Comparison of ENCODE assay signal across 25 cellular contexts in genomic region chrX:72254835-72255234, GRCh38. TPM values are rescaled to one million over a fixed set of nuclear protein-coding genes. Genes with fewer than 3 reads are reported as not detected.
DNase-seq lines count a peak whose midpoint lies in the region; ATAC-seq and TF ChIP-seq lines count a peak whose summit lies in the region.
"Had no signal": no experiment of that assay in that cellular context is flagged by ENCODE, and none has a peak within 500 bp of the region (broad histone marks: within the 10 kb centered on the region; RNA-seq: fewer than 3 reads in every experiment).

No MANE protein-coding gene starts in this region.

- no peaks in the 10 kb centered on the region for H3K4me1 ChIP-seq in H9 (ENCODE audit: insufficient read depth, low read length)
- H3K4me1 ChIP-seq: adrenal gland had no signal

- no peak overlapping the region for H3K27ac ChIP-seq in H9 (ENCODE audit: insufficient read length, low read depth, low read length)
- H3K27ac ChIP-seq: adrenal gland, thoracic aorta had no signal

- no peak overlapping the region for H3K18ac ChIP-seq in H9 (ENCODE audit: insufficient read length, low read depth, low read length)

- H3K14ac ChIP-seq in H9 (ENCODE audit: insufficient read depth, low read length) = no peak overlapping the region

- H4K91ac ChIP-seq in H9 (ENCODE audit: insufficient read length, low read depth, low read length) = no peak overlapping the region

- no peak overlapping the region for H3K4ac ChIP-seq in H9 (ENCODE audit: low read depth, low read length)

- no peaks in the 10 kb centered on the region for H3K79me1 ChIP-seq in H9 (ENCODE audit: insufficient read depth, low read depth, low read length, poor library complexity, severe bottlenecking)

- H3K4me2 ChIP-seq in H9 (ENCODE audit: insufficient read depth, insufficient read length, low read length) = peak overlapping the region; percentile 19

- H3K27me3 Mint-ChIP-seq in H9 (ENCODE audit: low read depth) = peaks cover 6% of the 10 kb centered on the region

- H4K8ac ChIP-seq in H9 (replicated peaks; ENCODE audit: insufficient read length, low read depth, low read length) = no peak overlapping the region

- H2BK120ac ChIP-seq in H9 (ENCODE audit: low read depth, low read length, poor library complexity, severe bottlenecking) = no peak overlapping the region

- WGBS in H9 (ENCODE audit: extremely low coverage, insufficient read length, low lambda C conversion rate) = no CpG with 5 or more reads among the region's 18 CpGs

- H3K27me3 ChIP-seq in H9 (ENCODE audit: insufficient read depth, low read length) = no peaks in the 10 kb centered on the region

- ATAC-seq in HG03565 (IDR thresholded peaks at IDR 0.05; ENCODE audit: unreplicated experiment) (no peak), HG03108 (IDR thresholded peaks at IDR 0.05; ENCODE audit: unreplicated experiment) (no peak)

- no peak overlapping the region for H3K27ac Mint-ChIP-seq in H9
- H3K27ac Mint-ChIP-seq: activated CD4-positive, alpha-beta memory T cell treated with anti-CD3 and anti-CD28 coated beads for 36 hours; CD4-positive, alpha-beta T cell had no signal

- peaks cover 58 to 65% of the 10 kb centered on the region in 2 experiments for H3K9me3 Mint-ChIP-seq in H9
- H3K9me3 Mint-ChIP-seq: activated CD4-positive, alpha-beta memory T cell treated with anti-CD3 and anti-CD28 coated beads for 36 hours; CD4-positive, alpha-beta T cell had no signal

- H2BK20ac ChIP-seq in H9 (ENCODE audit: low read depth, low read length, poor library complexity, severe bottlenecking) = no peak overlapping the region

- H4K20me1 ChIP-seq in H9 (ENCODE audit: control insufficient read depth, insufficient read depth, insufficient read length) = no peaks in the 10 kb centered on the region

- H3K79me2 ChIP-seq in H9 (ENCODE audit: insufficient read depth, low read length) = no peaks in the 10 kb centered on the region

- H2AK5ac ChIP-seq in H9 (ENCODE audit: insufficient read length, low read length) = no peak overlapping the region

- H3K9ac ChIP-seq in H9 (ENCODE audit: extremely low read depth, insufficient read length, low read length) = no peak overlapping the region

- no peak overlapping the region for H2BK5ac ChIP-seq in H9 (ENCODE audit: insufficient read length, low read length)

- peaks cover 14 to 21% of the 10 kb centered on the region in 2 experiments for H3K4me1 Mint-ChIP-seq in H9

- TF ChIP-seq CTCF in H9 (conservative IDR thresholded peaks at IDR 0.05) = no peak

- no peaks in the 10 kb centered on the region for H3K23me2 ChIP-seq in H9 (ENCODE audit: insufficient read length, low read depth, low read length, poor library complexity, severe bottlenecking)

- H4K5ac ChIP-seq in H9 (ENCODE audit: insufficient read length, low read depth, low read length) = no peak overlapping the region

- no peak overlapping the region for H3K23ac ChIP-seq in H9 (ENCODE audit: insufficient read length, low read depth, low read length)

- no peaks in the 10 kb centered on the region for H3K9me3 ChIP-seq in H9 (ENCODE audit: control insufficient read depth, low read depth, low read length)
- H3K9me3 ChIP-seq: adrenal gland, thoracic aorta had no signal

- H2BK15ac ChIP-seq in H9 (ENCODE audit: low read depth, low read length) = no peak overlapping the region

- peak overlapping the region in 1 of 2 experiments; percentile 41; a peak in 1 of 5 replicates for H3K4me3 Mint-ChIP-seq in H9
- H3K4me3 Mint-ChIP-seq: activated CD4-positive, alpha-beta memory T cell treated with anti-CD3 and anti-CD28 coated beads for 36 hours; CD4-positive, alpha-beta T cell had no signal

- H2BK12ac ChIP-seq in H9 (ENCODE audit: insufficient read length, low read depth, low read length) = no peak overlapping the region

- DNase-seq in H9 (no peak), NCI-H128 (lab: John Stamatoyannopoulos, UW; ENCODE audit: unreplicated experiment) (peak; percentile 12), NCI-H69 (lab: John Stamatoyannopoulos, UW) (peak; percentile 85), iPS-NIHi7 (ENCODE audit: extremely low spot score) (peak; percentile 35), GM19240 (ENCODE audit: insufficient read length, low spot score) (no peak)
- DNase-seq: activated CD4-positive, alpha-beta memory T cell treated with anti-CD3 and anti-CD28 coated beads for 36 hours; activated CD4-positive, CD25-positive, alpha-beta regulatory T cell; activated gamma-delta T cell treated with Interleukin-2 at 50 U/mL for 16 hours; activated T-cell treated with anti-CD3 and anti-CD28 coated beads for 4 hours; CD4-positive, alpha-beta T cell; DND-41; effector memory CD4-positive, alpha-beta T cell; foreskin melanocyte; kidney glomerular epithelial cell; OCI-M1; stimulated activated CD4-positive, alpha-beta T cell treated with anti-CD3 and anti-CD28 coated beads, Interleukin-2, amount 100 ng/mL, for 48 hours; stimulated activated naive CD4-positive, alpha-beta T cell; SW 1271 had no signal

- peaks cover 0 to 12% (median 9%) of the 10 kb centered on the region in 3 experiments; a peak in 5 of 7 replicates for H3K36me3 Mint-ChIP-seq in H9 (ENCODE audit: insufficient read depth in 1 of 3, low read depth in 3 of 3)
- H3K36me3 Mint-ChIP-seq: activated CD4-positive, alpha-beta memory T cell treated with anti-CD3 and anti-CD28 coated beads for 36 hours had no signal

- no peak overlapping the region for H2AFZ ChIP-seq in H9 (ENCODE audit: low read length)

- H3T11ph ChIP-seq in H9 (ENCODE audit: low read length) = no peak overlapping the region

- no peak overlapping the region for H3K56ac ChIP-seq in H9 (ENCODE audit: insufficient read length, low read depth, low read length)

RNA-seq across cellular contexts. Expression of gene ERCC6L, which starts 16.0 kb away (rescaled TPM):
- 18.1 and 19.7 TPM in 2 replicates for total RNA-seq in H9 (2021)
- total RNA-seq: myocyte had no signal

RNA-seq across cellular contexts. Expression of gene RPS4X, which starts 22.2 kb away (rescaled TPM):
- 1,588 and 1,597 TPM in 2 replicates for total RNA-seq in H9 (2021)

RNA-seq across cellular contexts. Expression of gene CITED1, which starts 50.9 kb away (rescaled TPM):
- 1.1 and 1.8 TPM in 2 replicates for total RNA-seq in H9 (2021)
- total RNA-seq: activated CD4-positive, alpha-beta memory T cell treated with anti-CD3 and anti-CD28 coated beads for 36 hours; osteoblast; renal cortical epithelial cell had no signal

Comparison
In these comparisons a context has a peak if more than half of its experiments do, and no peak if none do; other contexts are left out.
1. DNase-seq: peak in NCI-H128 (single experiment), NCI-H69 (single experiment) and iPS-NIHi7 (single experiment); none in H9 (single experiment) and GM19240 (single experiment).